ENCODE assay signal across 1 cellular context in genomic region chr6:118677193-118677592, GRCh38.
A peak's percentile ranks its signal among the peaks of the same experiment; 100 is the strongest.
TF ChIP-seq lines count a peak whose summit lies in the region.

No MANE protein-coding gene starts in this region.

TF ChIP-seq in GM12878, 131 proteins besides CTCF, POLR2A, EP300 and RAD21:
- TF ChIP-seq IRF4 (IDR thresholded peaks at IDR 0.05; ENCODE audit: low read depth, low read length) (no peak), REST (IDR thresholded peaks at IDR 0.05; ENCODE audit: low read depth, low read length) (peak; percentile 59; the same call in 1 of the 2 replicates), SIN3A (IDR thresholded peaks at IDR 0.05; ENCODE audit: low read depth, low read length) (no peak)
